13 cellular contexts compared by ENCODE assay signal in genomic region chr17:2211661-2212327, GRCh38.
DNase-seq lines count a peak whose midpoint lies in the region; ATAC-seq, FAIRE-seq and TF ChIP-seq lines count a peak whose summit lies in the region.
"Had no signal": no experiment of that assay in that cellular context is flagged by ENCODE, and none has a peak within 500 bp of the region (broad histone marks: within the 10 kb centered on the region; RNA-seq: fewer than 3 reads in every experiment).

No MANE protein-coding gene starts in this region.

- no peak for DNase-seq in activated naive CD4-positive, alpha-beta T cell treated with anti-CD3 and anti-CD28 coated beads for 36 hours
- no peak for DNase-seq in activated naive CD4-positive, alpha-beta T cell treated with anti-CD3 and anti-CD28 coated beads, Interleukin-2, amount 50 U/mL, for 72 hours (ENCODE audit: low spot score in 2 of 2)
- no peak for DNase-seq in adipocyte (ENCODE audit: low read depth)
- DNase-seq in lower lobe of right lung = no peak
- DNase-seq in kidney = no peak
- DNase-seq: activated naive CD4-positive, alpha-beta T cell treated with Interleukin-2 at 50 U/mL for 16 hours; islet precursor cell; NCI-H446; stimulated activated CD4-positive, alpha-beta T cell treated with anti-CD3 and anti-CD28 coated beads, Interleukin-4, amount 100 ng/mL, for 24 hours had no signal

- no peaks in the 10 kb centered on the region for H3K27me3 Mint-ChIP-seq in activated naive CD4-positive, alpha-beta T cell treated with anti-CD3 and anti-CD28 coated beads for 36 hours (ENCODE audit: low read depth)

- WGBS in thymus = 97% methylated on average over 5 of the region's 5 CpGs

- peaks cover 49% of the 10 kb centered on the region for H3K4me1 Mint-ChIP-seq in activated naive CD4-positive, alpha-beta T cell treated with anti-CD3 and anti-CD28 coated beads for 36 hours (ENCODE audit: low read depth)

- no peak for ATAC-seq in activated naive CD4-positive, alpha-beta T cell treated with anti-CD3 and anti-CD28 coated beads, Interleukin-2, amount 50 U/mL, for 72 hours
- ATAC-seq in lower lobe of right lung (no peak), GM18909 (IDR thresholded peaks at IDR 0.05; ENCODE audit: poor library complexity, unreplicated experiment) (no peak), GM19035 (IDR thresholded peaks at IDR 0.05; ENCODE audit: unreplicated experiment) (no peak)
- ATAC-seq: WTC11 had no signal

- TF ChIP-seq CTCF in lower lobe of right lung (IDR thresholded peaks at IDR 0.05) (no peak), kidney (IDR thresholded peaks at IDR 0.05; ENCODE audit: borderline replicate concordance, extremely low read depth, insufficient read depth) (no peak)

- H3K27ac ChIP-seq in lower lobe of right lung = peak overlapping the region; percentile 81
- H3K27ac ChIP-seq in thymus (ENCODE audit: low read depth) = peak overlapping the region; percentile 26
- H3K27ac ChIP-seq in kidney (ENCODE audit: low read depth in 2 of 2, low read length in 2 of 2) = peak overlapping the region in 1 of 2 donors; percentile 7

- H3K9me3 ChIP-seq in adipocyte (ENCODE audit: control insufficient read depth, low read length) (no peaks in the 10 kb centered on the region), lower lobe of right lung (no peaks in the 10 kb centered on the region), thymus (ENCODE audit: control insufficient read depth) (no peaks in the 10 kb centered on the region), kidney (ENCODE audit: control insufficient read depth in 1 of 2, low read length in 2 of 2) (no peaks in the 10 kb centered on the region)

- H3K4me3 ChIP-seq in adipocyte (ENCODE audit: low read length) = peak overlapping the region; percentile 69
- no peak overlapping the region for H3K4me3 ChIP-seq in lower lobe of right lung
- no peak overlapping the region for H3K4me3 ChIP-seq in thymus (ENCODE audit: low read length)
- no peak overlapping the region for H3K4me3 ChIP-seq in kidney (ENCODE audit: low read length in 2 of 2)

- H3K36me3 Mint-ChIP-seq in activated naive CD4-positive, alpha-beta T cell treated with anti-CD3 and anti-CD28 coated beads for 36 hours (ENCODE audit: low read depth) = peaks cover 2% of the 10 kb centered on the region
- peaks cover 4 to 5% of the 10 kb centered on the region in 2 donors for H3K36me3 Mint-ChIP-seq in activated naive CD4-positive, alpha-beta T cell treated with anti-CD3 and anti-CD28 coated beads, Interleukin-2, amount 50 U/mL, for 72 hours
- H3K36me3 Mint-ChIP-seq: WTC11 had no signal

- no peaks in the 10 kb centered on the region for H3K36me3 ChIP-seq in adipocyte (ENCODE audit: control insufficient read depth, insufficient read depth, low read length, severe bottlenecking)
- H3K36me3 ChIP-seq in lower lobe of right lung = no peaks in the 10 kb centered on the region
- H3K36me3 ChIP-seq in thymus (ENCODE audit: control insufficient read depth, insufficient read depth) = peaks cover 4% of the 10 kb centered on the region
- no peaks in the 10 kb centered on the region for H3K36me3 ChIP-seq in kidney (ENCODE audit: control insufficient read depth in 1 of 2, insufficient read depth in 2 of 2, low read length in 2 of 2)

- H3K27ac Mint-ChIP-seq in activated naive CD4-positive, alpha-beta T cell treated with anti-CD3 and anti-CD28 coated beads for 36 hours = peak overlapping the region; percentile 17
- H3K27ac Mint-ChIP-seq in activated naive CD4-positive, alpha-beta T cell treated with anti-CD3 and anti-CD28 coated beads, Interleukin-2, amount 50 U/mL, for 72 hours = peak overlapping the region in 1 of 2 donors; percentile 58
- H3K27ac Mint-ChIP-seq: WTC11 had no signal

- no peaks in the 10 kb centered on the region for H3K27me3 ChIP-seq in adipocyte (replicated peaks; ENCODE audit: control insufficient read depth, insufficient read depth, low read length)
- H3K27me3 ChIP-seq in lower lobe of right lung (ENCODE audit: low read depth) = no peaks in the 10 kb centered on the region
- H3K27me3 ChIP-seq in thymus (ENCODE audit: control insufficient read depth, insufficient read depth) = no peaks in the 10 kb centered on the region

- H3K9ac ChIP-seq in adipocyte (ENCODE audit: low read length) = peak overlapping the region; percentile 85
- no peak overlapping the region for H3K9ac ChIP-seq in kidney (ENCODE audit: low read length in 2 of 2)

- CTCF ChIA-PET in activated naive CD4-positive, alpha-beta T cell treated with anti-CD3 and anti-CD28 coated beads for 36 hours (lab: Charles Lee) = no interaction called here

- intact Hi-C loops in activated naive CD4-positive, alpha-beta T cell treated with anti-CD3 and anti-CD28 coated beads for 36 hours (cut with micrococcal nuclease) = no loop called here
- intact Hi-C loops in lower lobe of right lung (cut with DNase I) (no loop called here), kidney (cut with DNase I) (no loop called here)

- no peak overlapping the region for H3K4me3 Mint-ChIP-seq in activated naive CD4-positive, alpha-beta T cell treated with anti-CD3 and anti-CD28 coated beads for 36 hours
- H3K4me3 Mint-ChIP-seq: WTC11 had no signal

- H3K9me3 Mint-ChIP-seq in activated naive CD4-positive, alpha-beta T cell treated with anti-CD3 and anti-CD28 coated beads for 36 hours = no peaks in the 10 kb centered on the region
- no peaks in the 10 kb centered on the region for H3K9me3 Mint-ChIP-seq in activated naive CD4-positive, alpha-beta T cell treated with anti-CD3 and anti-CD28 coated beads, Interleukin-2, amount 50 U/mL, for 72 hours
- H3K9me3 Mint-ChIP-seq: WTC11 had no signal

- H3K4me1 ChIP-seq in adipocyte (ENCODE audit: control insufficient read depth, insufficient read depth, low read length) (peaks cover 50% of the 10 kb centered on the region), lower lobe of right lung (peaks cover 47% of the 10 kb centered on the region), thymus (ENCODE audit: control insufficient read depth, insufficient read depth, low read length) (peaks cover 16% of the 10 kb centered on the region), kidney (ENCODE audit: control insufficient read depth in 1 of 2, insufficient read depth in 1 of 2, low read depth in 1 of 2, low read length in 2 of 2) (peaks cover 4 to 29% of the 10 kb centered on the region in 2 donors)

- FAIRE-seq in kidney (lab: Jason Lieb, UNC) = no peak
